Comparison of ENCODE assay signal across 17 cellular contexts in genomic region chr13:20177049-20177831, GRCh38. TPM values are rescaled to one million over a fixed set of nuclear protein-coding genes. Genes with fewer than 3 reads are reported as not detected.
DNase-seq lines count a peak whose midpoint lies in the region; ATAC-seq and TF ChIP-seq lines count a peak whose summit lies in the region.
"Had no signal": no experiment of that assay in that cellular context is flagged by ENCODE, and none has a peak within 500 bp of the region (broad histone marks: within the 10 kb centered on the region; RNA-seq: fewer than 3 reads in every experiment).

No MANE protein-coding gene starts in this region.

- H3K27ac ChIP-seq in heart left ventricle: no peak overlapping the region
- no peak overlapping the region for H3K27ac ChIP-seq in coronary artery
- H3K27ac ChIP-seq in skin epidermis: peak overlapping the region in 6 of 21 experiments; percentile 26 to 78 (median 52)
- H3K27ac ChIP-seq: BLaER1, neutrophil had no signal

- peak overlapping the region in 8 of 12 donors; percentile 3 to 40 (median 32) for H3K4me3 ChIP-seq in heart left ventricle
- peak overlapping the region; percentile 42 for H3K4me3 ChIP-seq in coronary artery
- H3K4me3 ChIP-seq in skin epidermis: peak overlapping the region in 4 of 7 experiments; percentile 3 to 19 (median 6)
- H3K4me3 ChIP-seq: BLaER1 had no signal

- WGBS in heart left ventricle, 4 donors: 47 to 76% (median 58%) methylated on average over 15 to 67 of the region's 67 CpGs

- intact Hi-C loops in heart left ventricle (cut with DNase I) (no loop called here), cardiac septum (cut with DNase I) (no loop called here), left colon (cut with DNase I, micrococcal nuclease) (no loop called here)

- peak in 1 of 4 donors; percentile 12 for ATAC-seq in heart left ventricle
- ATAC-seq in left colon: peak; percentile 10
- ATAC-seq in HG03442 (IDR thresholded peaks at IDR 0.05; ENCODE audit: unreplicated experiment): no peak
- ATAC-seq: activated CD4-positive, alpha-beta T cell treated with anti-CD3 and anti-CD28 coated beads for 36 hours; activated naive CD4-positive, alpha-beta T cell treated with anti-CD3 and anti-CD28 coated beads, Interleukin-2, amount 50 U/mL, for 72 hours; HCT116 had no signal

- no peak for TF ChIP-seq POLR2A in heart left ventricle (IDR thresholded peaks at IDR 0.05)

- H3K27me3 ChIP-seq in heart left ventricle: peaks cover 0 to 35% (median 3%) of the 10 kb centered on the region in 9 donors

- no peak for TF ChIP-seq CTCF in heart left ventricle (IDR thresholded peaks at IDR 0.05)
- TF ChIP-seq CTCF in coronary artery (IDR thresholded peaks at IDR 0.05): no peak

- no peaks in the 10 kb centered on the region for H3K9me3 ChIP-seq in heart left ventricle
- H3K9me3 ChIP-seq: BLaER1, neutrophil had no signal

- DNase-seq in heart left ventricle (no peak), cardiac septum (ENCODE audit: low spot score) (no peak), coronary artery (ENCODE audit: low spot score) (no peak), left colon (no peak), NOMO-1 (lab: John Stamatoyannopoulos, UW; ENCODE audit: unreplicated experiment in 2 of 2) (no peak), HUDEP-2 (lab: John Stamatoyannopoulos, UW; ENCODE audit: unreplicated experiment in 76 of 76) (no peak)
- DNase-seq: activated CD4-positive, alpha-beta T cell treated with anti-CD3 and anti-CD28 coated beads for 36 hours; cortex of kidney; NCI-H1105 treated with DMSO at 0.1 percent for 48 hours; NCI-H2171; NCI-H526 treated with DMSO at 0.1 percent for 48 hours had no signal

- H3K36me3 ChIP-seq in heart left ventricle: no peaks in the 10 kb centered on the region
- H3K36me3 ChIP-seq: BLaER1, neutrophil had no signal

- H3K4me1 ChIP-seq in heart left ventricle: peaks cover 0 to 14% (median 0%) of the 10 kb centered on the region in 12 donors

RNA-seq across cellular contexts. Expression of gene GJB2, which starts 15.5 kb away (rescaled TPM):
- total RNA-seq in heart left ventricle: 1 to 10 TPM in 1 of 9 donors, under 1 TPM in 7, not detected in 1; 0.10 to 2.0 (median 0.22) TPM
- under 1 TPM; 0.30 to 0.62 TPM for polyA plus RNA-seq in heart left ventricle
- 0.46 TPM for total RNA-seq in cardiac septum
- 10 to 100 TPM; 39.0 to 45.0 TPM for total RNA-seq in left colon

RNA-seq across cellular contexts. Expression of gene GJA3, which starts 16.4 kb away (rescaled TPM):
- total RNA-seq in heart left ventricle: 10 to 100 TPM; 13.6 to 30.5 (median 17.9) TPM
- 1 to 10 TPM; 5.4 to 9.3 TPM for polyA plus RNA-seq in heart left ventricle
- 25.9 TPM for total RNA-seq in cardiac septum
- total RNA-seq in left colon: not detected

RNA-seq across cellular contexts. Expression of gene GJB6, which starts 54.9 kb away (rescaled TPM):
- total RNA-seq in heart left ventricle: not detected
- not detected for polyA plus RNA-seq in heart left ventricle
- total RNA-seq in cardiac septum: not detected
- not detected for total RNA-seq in left colon

Comparison
In these comparisons a context has a peak if more than half of its experiments do, and no peak if none do; other contexts are left out.
1. RNA of gene GJB2, which starts 15.5 kb away (total RNA-seq): 39.0 to 45.0 TPM in left colon; 0.46 TPM in cardiac septum (single experiment) and 0.10 to 2.0 TPM in heart left ventricle; every median in the first group is over 10 times any median in the second.
2. RNA of gene GJA3, which starts 16.4 kb away (total RNA-seq): 25.9 TPM in cardiac septum (single experiment) and 13.6 to 30.5 TPM in heart left ventricle; not detected in left colon; every median in the first group is over 10 times any median in the second.
3. Peak in every context shown above with its lines, with median percentiles within 50 percentile points of each other: H3K4me3 ChIP-seq.